ENCODE assay signal across 21 cellular contexts in genomic region chr11:130216221-130216550, GRCh38. TPM values are rescaled to one million over a fixed set of nuclear protein-coding genes. Genes with fewer than 3 reads are reported as not detected.
"Had no signal": no experiment of that assay in that cellular context is flagged by ENCODE, and none has a peak within 500 bp of the region (broad histone marks: within the 10 kb centered on the region; RNA-seq: fewer than 3 reads in every experiment).

No MANE protein-coding gene starts in this region.

- DNase-seq: caudate nucleus; cortex of kidney; effector CD8-positive, alpha-beta T cell; hippocampal formation; kidney glomerular epithelial cell; mammary epithelial cell; right cardiac atrium; small intestine; stimulated activated CD4-positive, alpha-beta T cell treated with anti-CD3 and anti-CD28 coated beads, Interleukin-12 subunit alpha, Interleukin-12 subunit beta, amount 100 ng/mL, for 4 hours; stimulated activated naive CD4-positive, alpha-beta T cell treated with Interleukin-2 at 50 U/mL for 16 hours; tibial artery had no signal

- H3K27ac ChIP-seq: dorsolateral prefrontal cortex, heart left ventricle, neutrophil, ovary, suprapubic skin, tibial artery had no signal

- H3K27me3 Mint-ChIP-seq: progenitor cell of endocrine pancreas had no signal

- H3K27me3 ChIP-seq: dorsolateral prefrontal cortex, ovary, suprapubic skin had no signal

- H3K9me3 ChIP-seq: heart left ventricle, mucosa of descending colon, neutrophil, ovary, suprapubic skin, tibial artery had no signal

- H3K4me3 Mint-ChIP-seq: natural killer cell treated with Interleukin-12 subunit alpha and Interleukin-12 subunit beta and Interleukin-15 and Interleukin-18, amount 100 ng/mL, for 72 hours had no signal

- H3K9me3 Mint-ChIP-seq: natural killer cell treated with Interleukin-12 subunit alpha and Interleukin-12 subunit beta and Interleukin-15 and Interleukin-18, amount 100 ng/mL, for 72 hours had no signal

- ATAC-seq: heart left ventricle; natural killer cell treated with Interleukin-12 subunit alpha and Interleukin-12 subunit beta and Interleukin-15 and Interleukin-18, amount 100 ng/mL, for 72 hours had no signal

- H3K36me3 ChIP-seq: heart left ventricle, neutrophil, ovary, suprapubic skin, tibial artery had no signal

- H3K4me3 ChIP-seq: dorsolateral prefrontal cortex, heart left ventricle, mucosa of descending colon, ovary, suprapubic skin, tibial artery had no signal

- H3K36me3 Mint-ChIP-seq: natural killer cell treated with Interleukin-12 subunit alpha and Interleukin-12 subunit beta and Interleukin-15 and Interleukin-18, amount 100 ng/mL, for 72 hours had no signal

- FAIRE-seq: frontal cortex, small intestine had no signal

- H3K27ac Mint-ChIP-seq: natural killer cell treated with Interleukin-12 subunit alpha and Interleukin-12 subunit beta and Interleukin-15 and Interleukin-18, amount 100 ng/mL, for 72 hours; progenitor cell of endocrine pancreas had no signal

RNA-seq across cellular contexts. Expression of gene ST14, which starts 56.6 kb away (rescaled TPM):
- total RNA-seq: frontal cortex, myocyte had no signal
